In genomic region chr4:6362243-6362885, GRCh38 we compare ENCODE assay signal across 1 cellular context.
TF ChIP-seq lines count a peak whose summit lies in the region.

No MANE protein-coding gene starts in this region.

TF ChIP-seq in H1, 55 proteins besides CTCF, POLR2A, EP300 and RAD21 (continued from another document):
- TF ChIP-seq E2F6 (IDR thresholded peaks at IDR 0.05) (no peak), JUN (IDR thresholded peaks at IDR 0.05; ENCODE audit: low read depth, low read length) (no peak), SAP30 (IDR thresholded peaks at IDR 0.05; ENCODE audit: insufficient read depth, insufficient replicate concordance, low read length) (peak; percentile 33)
